Comparison of ENCODE assay signal across 22 cellular contexts in genomic region chr10:36141786-36142560, GRCh38.
DNase-seq lines count a peak whose midpoint lies in the region; ATAC-seq and TF ChIP-seq lines count a peak whose summit lies in the region.
"Had no signal": no experiment of that assay in that cellular context is flagged by ENCODE, and none has a peak within 500 bp of the region (broad histone marks: within the 10 kb centered on the region; RNA-seq: fewer than 3 reads in every experiment).

No MANE protein-coding gene starts in this region.

- no peak for DNase-seq in Right ventricle myocardium superior
- DNase-seq in cardiac septum (ENCODE audit: low spot score) = no peak
- no peak for DNase-seq in left cardiac atrium
- DNase-seq in osteoblast (ENCODE audit: insufficient read length, low spot score, missing footprints) = peak; percentile 46
- DNase-seq in breast epithelium (ENCODE audit: low spot score in 2 of 2) = no peak
- DNase-seq in glomerular visceral epithelial cell (ENCODE audit: extremely low spot score) = no peak
- no peak for DNase-seq in MCF 10A (ENCODE audit: unreplicated experiment)
- DNase-seq: activated CD4-positive, alpha-beta T cell treated with anti-CD3 and anti-CD28 coated beads, Interleukin-2, amount 50 U/mL, for 1 hour; activated CD8-positive, alpha-beta memory T cell treated with anti-CD3 and anti-CD28 coated beads, Interleukin-2, amount 50 U/mL, for 4 hours; activated effector memory CD4-positive, alpha-beta T cell treated with anti-CD3 and anti-CD28 coated beads, Interleukin-2, amount 50 U/mL, for 16 hours; Calu3; effector memory CD8-positive, alpha-beta T cell; NCI-H1417; NCI-H69; SHP77 treated with DMSO at 0.1 percent for 48 hours; stimulated activated CD4-positive, alpha-beta T cell treated with anti-CD3 and anti-CD28 coated beads, Interleukin-1b, Interleukin-23, amount 100 ng/mL, for 48 hours; stimulated activated naive CD4-positive, alpha-beta T cell; T-cell had no signal

- no peak for TF ChIP-seq CTCF in osteoblast (IDR thresholded peaks at IDR 0.05; ENCODE audit: extremely low read depth, low read depth, low read length)
- TF ChIP-seq CTCF in breast epithelium (IDR thresholded peaks at IDR 0.05) = no peak
- no peak for TF ChIP-seq CTCF in MCF 10A (IDR thresholded peaks at IDR 0.05; ENCODE audit: unreplicated experiment)

- no peaks in the 10 kb centered on the region for H3K27me3 ChIP-seq in osteoblast (ENCODE audit: insufficient read depth, low read length)
- H3K27me3 ChIP-seq in breast epithelium = no peaks in the 10 kb centered on the region
- H3K27me3 ChIP-seq: BLaER1 treated with 17β-estradiol and CSF1 and Interleukin-3, amounts not matched to agents 10 nM and 100 nM had no signal

- H3K9me3 ChIP-seq in osteoblast (ENCODE audit: low read depth, low read length) (no peaks in the 10 kb centered on the region), breast epithelium (peaks cover 0 to 4% of the 10 kb centered on the region in 2 donors)
- H3K9me3 ChIP-seq: BLaER1 treated with 17β-estradiol and CSF1 and Interleukin-3, amounts not matched to agents 10 nM and 100 nM had no signal

- H2AFZ ChIP-seq in osteoblast (ENCODE audit: low read length) = peak overlapping the region; percentile 88

- no peaks in the 10 kb centered on the region for H3K4me1 Mint-ChIP-seq in MCF 10A (ENCODE audit: insufficient read depth, unreplicated experiment)
- H3K4me1 Mint-ChIP-seq: central memory CD8-positive, alpha-beta T cell; T-cell had no signal

- CTCF ChIA-PET in MCF 10A (lab: Yijun Ruan, JAX) = no interaction called here

- BruUV-seq in MCF 10A (replicated peaks; lab: Mats Ljungman, UMichigan) = no TSS peak

- no peaks in the 10 kb centered on the region for H3K79me2 ChIP-seq in osteoblast (ENCODE audit: insufficient read depth, low read length)

- H3K36me3 ChIP-seq in osteoblast (ENCODE audit: insufficient read depth, low read length) (no peaks in the 10 kb centered on the region), breast epithelium (no peaks in the 10 kb centered on the region)
- H3K36me3 ChIP-seq: BLaER1 treated with 17β-estradiol and CSF1 and Interleukin-3, amounts not matched to agents 10 nM and 100 nM had no signal

- H3K36me3 Mint-ChIP-seq in MCF 10A (ENCODE audit: insufficient read depth, unreplicated experiment) = peaks cover 6% of the 10 kb centered on the region
- H3K36me3 Mint-ChIP-seq: T-cell, type B pancreatic cell had no signal

- no peak overlapping the region for H3K27ac Mint-ChIP-seq in MCF 10A (ENCODE audit: low read depth, unreplicated experiment)
- H3K27ac Mint-ChIP-seq: effector memory CD8-positive, alpha-beta T cell; T-cell; type B pancreatic cell had no signal

- POLR2A ChIA-PET in MCF 10A (lab: Yijun Ruan, JAX) = interaction anchor here (0.6 kb wide), 1 partner anchor 306 kb away, joined by 3 read pairs; no protein-coding TSS in a partner anchor

- no peak overlapping the region for H3K27ac ChIP-seq in osteoblast (ENCODE audit: low read depth, low read length)
- H3K27ac ChIP-seq in breast epithelium = no peak overlapping the region
- H3K27ac ChIP-seq: BLaER1 treated with 17β-estradiol and CSF1 and Interleukin-3, amounts not matched to agents 10 nM and 100 nM had no signal

- no peaks in the 10 kb centered on the region for H3K9me3 Mint-ChIP-seq in MCF 10A (ENCODE audit: unreplicated experiment)
- H3K9me3 Mint-ChIP-seq: type B pancreatic cell had no signal

- H4K20me1 ChIP-seq in osteoblast (ENCODE audit: insufficient read depth, low read length) = no peaks in the 10 kb centered on the region
- H4K20me1 ChIP-seq: BLaER1 treated with 17β-estradiol and CSF1 and Interleukin-3, amounts not matched to agents 10 nM and 100 nM had no signal

- peak; percentile 61 for ATAC-seq in Right ventricle myocardium superior (ENCODE audit: poor library complexity)
- ATAC-seq in left cardiac atrium = peak; percentile 47 to 63
- no peak for ATAC-seq in HG02970 (IDR thresholded peaks at IDR 0.05; ENCODE audit: low FRiP score, unreplicated experiment)
- ATAC-seq: effector memory CD8-positive, alpha-beta T cell; T-cell had no signal

- H3K4me1 ChIP-seq in osteoblast (ENCODE audit: insufficient read depth, low read length) = peaks cover 10% of the 10 kb centered on the region
- no peaks in the 10 kb centered on the region for H3K4me1 ChIP-seq in breast epithelium
- H3K4me1 ChIP-seq: BLaER1 treated with 17β-estradiol and CSF1 and Interleukin-3, amounts not matched to agents 10 nM and 100 nM had no signal

- no peaks in the 10 kb centered on the region for H3K27me3 Mint-ChIP-seq in MCF 10A (ENCODE audit: insufficient read depth, unreplicated experiment)
- H3K27me3 Mint-ChIP-seq: central memory CD8-positive, alpha-beta T cell; effector memory CD8-positive, alpha-beta T cell; T-cell; type B pancreatic cell had no signal

- no peak overlapping the region for H3K4me3 Mint-ChIP-seq in MCF 10A (ENCODE audit: unreplicated experiment)
- H3K4me3 Mint-ChIP-seq: central memory CD8-positive, alpha-beta T cell; effector memory CD8-positive, alpha-beta T cell; T-cell; type B pancreatic cell had no signal

- TF ChIP-seq POLR2A in breast epithelium (IDR thresholded peaks at IDR 0.05) = no peak

- intact Hi-C loops in Right ventricle myocardium superior (cut with DNase I) = no loop called here
- intact Hi-C loops in cardiac septum (cut with DNase I) = no loop called here
- intact Hi-C loops in left cardiac atrium (cut with DNase I) = no loop called here
- intact Hi-C loops in breast epithelium (cut with DNase I; ENCODE audit: low total_unique reads) = no loop called here
- intact Hi-C loops in MCF 10A (cut with micrococcal nuclease) = no loop called here

- peak overlapping the region; percentile 78 for H3K4me2 ChIP-seq in osteoblast (ENCODE audit: insufficient read depth, low read length)
- H3K4me2 ChIP-seq: BLaER1 treated with 17β-estradiol and CSF1 and Interleukin-3, amounts not matched to agents 10 nM and 100 nM had no signal

- H3K4me3 ChIP-seq in osteoblast (ENCODE audit: insufficient read depth, low read length) = peak overlapping the region; percentile 48
- H3K4me3 ChIP-seq in breast epithelium = no peak overlapping the region
- H3K4me3 ChIP-seq: BLaER1 treated with 17β-estradiol and CSF1 and Interleukin-3, amounts not matched to agents 10 nM and 100 nM had no signal
